ENCODE assay signal across 1 cellular context in the genomic region with DNA sequence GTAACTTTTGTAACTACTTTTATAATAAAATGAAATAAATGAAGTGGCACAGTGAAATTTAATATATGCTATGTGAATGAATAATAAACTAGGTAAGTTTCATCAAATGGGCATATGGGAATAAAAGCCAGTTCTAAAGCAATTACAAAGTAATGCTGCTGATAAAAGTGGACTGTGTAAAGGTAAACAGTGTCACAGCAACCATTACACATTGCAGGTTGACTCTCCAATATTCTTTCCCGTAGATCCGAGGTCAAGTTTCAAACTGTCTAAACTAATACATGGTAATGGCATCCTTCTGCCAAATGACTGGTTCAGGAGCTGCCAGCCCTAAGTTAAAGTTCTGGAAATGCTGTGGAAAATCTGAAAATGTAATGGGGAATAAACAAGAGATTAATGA.
TF ChIP-seq lines count a peak whose summit lies in the region.

No MANE protein-coding gene starts in this region.

TF ChIP-seq in HepG2, 621 proteins besides CTCF, POLR2A, EP300 and RAD21 (continued from another document):
- TF ChIP-seq, protein P1, sequence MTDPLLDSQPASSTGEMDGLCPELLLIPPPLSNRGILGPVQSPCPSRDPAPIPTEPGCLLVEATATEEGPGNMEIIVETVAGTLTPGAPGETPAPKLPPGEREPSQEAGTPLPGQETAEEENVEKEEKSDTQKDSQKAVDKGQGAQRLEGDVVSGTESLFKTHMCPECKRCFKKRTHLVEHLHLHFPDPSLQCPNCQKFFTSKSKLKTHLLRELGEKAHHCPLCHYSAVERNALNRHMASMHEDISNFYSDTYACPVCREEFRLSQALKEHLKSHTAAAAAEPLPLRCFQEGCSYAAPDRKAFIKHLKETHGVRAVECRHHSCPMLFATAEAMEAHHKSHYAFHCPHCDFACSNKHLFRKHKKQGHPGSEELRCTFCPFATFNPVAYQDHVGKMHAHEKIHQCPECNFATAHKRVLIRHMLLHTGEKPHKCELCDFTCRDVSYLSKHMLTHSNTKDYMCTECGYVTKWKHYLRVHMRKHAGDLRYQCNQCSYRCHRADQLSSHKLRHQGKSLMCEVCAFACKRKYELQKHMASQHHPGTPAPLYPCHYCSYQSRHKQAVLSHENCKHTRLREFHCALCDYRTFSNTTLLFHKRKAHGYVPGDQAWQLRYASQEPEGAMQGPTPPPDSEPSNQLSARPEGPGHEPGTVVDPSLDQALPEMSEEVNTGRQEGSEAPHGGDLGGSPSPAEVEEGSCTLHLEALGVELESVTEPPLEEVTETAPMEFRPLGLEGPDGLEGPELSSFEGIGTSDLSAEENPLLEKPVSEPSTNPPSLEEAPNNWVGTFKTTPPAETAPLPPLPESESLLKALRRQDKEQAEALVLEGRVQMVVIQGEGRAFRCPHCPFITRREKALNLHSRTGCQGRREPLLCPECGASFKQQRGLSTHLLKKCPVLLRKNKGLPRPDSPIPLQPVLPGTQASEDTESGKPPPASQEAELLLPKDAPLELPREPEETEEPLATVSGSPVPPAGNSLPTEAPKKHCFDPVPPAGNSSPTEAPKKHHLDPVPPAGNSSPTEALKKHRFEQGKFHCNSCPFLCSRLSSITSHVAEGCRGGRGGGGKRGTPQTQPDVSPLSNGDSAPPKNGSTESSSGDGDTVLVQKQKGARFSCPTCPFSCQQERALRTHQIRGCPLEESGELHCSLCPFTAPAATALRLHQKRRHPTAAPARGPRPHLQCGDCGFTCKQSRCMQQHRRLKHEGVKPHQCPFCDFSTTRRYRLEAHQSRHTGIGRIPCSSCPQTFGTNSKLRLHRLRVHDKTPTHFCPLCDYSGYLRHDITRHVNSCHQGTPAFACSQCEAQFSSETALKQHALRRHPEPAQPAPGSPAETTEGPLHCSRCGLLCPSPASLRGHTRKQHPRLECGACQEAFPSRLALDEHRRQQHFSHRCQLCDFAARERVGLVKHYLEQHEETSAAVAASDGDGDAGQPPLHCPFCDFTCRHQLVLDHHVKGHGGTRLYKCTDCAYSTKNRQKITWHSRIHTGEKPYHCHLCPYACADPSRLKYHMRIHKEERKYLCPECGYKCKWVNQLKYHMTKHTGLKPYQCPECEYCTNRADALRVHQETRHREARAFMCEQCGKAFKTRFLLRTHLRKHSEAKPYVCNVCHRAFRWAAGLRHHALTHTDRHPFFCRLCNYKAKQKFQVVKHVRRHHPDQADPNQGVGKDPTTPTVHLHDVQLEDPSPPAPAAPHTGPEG (CRISPR knock-in tag; IDR thresholded peaks at IDR 0.05) = no peak
- TF ChIP-seq ZFP36L2 (CRISPR knock-in tag; IDR thresholded peaks at IDR 0.05) = no peak
- TF ChIP-seq ZBTB8A (CRISPR knock-in tag; IDR thresholded peaks at IDR 0.05; ENCODE audit: borderline replicate concordance, low read depth) = no peak
- no peak for TF ChIP-seq ZNF124 (CRISPR knock-in tag; IDR thresholded peaks at IDR 0.05)
- TF ChIP-seq ZMYM4 (CRISPR knock-in tag; IDR thresholded peaks at IDR 0.05) = no peak
- TF ChIP-seq MAZ (IDR thresholded peaks at IDR 0.05; ENCODE audit: borderline replicate concordance, low read depth, low read length) = no peak
- no peak for TF ChIP-seq MAZ (CRISPR knock-in tag; IDR thresholded peaks at IDR 0.05; ENCODE audit: low read depth)
- TF ChIP-seq HNRNPLL (IDR thresholded peaks at IDR 0.05; ENCODE audit: low read depth, low read length, poor library complexity, severe bottlenecking) = no peak
- no peak for TF ChIP-seq PTBP1 (IDR thresholded peaks at IDR 0.05; ENCODE audit: low read depth, low read length, poor library complexity, severe bottlenecking)
- TF ChIP-seq SMARCE1 (IDR thresholded peaks at IDR 0.05; ENCODE audit: borderline replicate concordance) = no peak
- no peak for TF ChIP-seq HMG20B (CRISPR knock-in tag; conservative IDR thresholded peaks at IDR 0.05)
- TF ChIP-seq, protein P2, sequence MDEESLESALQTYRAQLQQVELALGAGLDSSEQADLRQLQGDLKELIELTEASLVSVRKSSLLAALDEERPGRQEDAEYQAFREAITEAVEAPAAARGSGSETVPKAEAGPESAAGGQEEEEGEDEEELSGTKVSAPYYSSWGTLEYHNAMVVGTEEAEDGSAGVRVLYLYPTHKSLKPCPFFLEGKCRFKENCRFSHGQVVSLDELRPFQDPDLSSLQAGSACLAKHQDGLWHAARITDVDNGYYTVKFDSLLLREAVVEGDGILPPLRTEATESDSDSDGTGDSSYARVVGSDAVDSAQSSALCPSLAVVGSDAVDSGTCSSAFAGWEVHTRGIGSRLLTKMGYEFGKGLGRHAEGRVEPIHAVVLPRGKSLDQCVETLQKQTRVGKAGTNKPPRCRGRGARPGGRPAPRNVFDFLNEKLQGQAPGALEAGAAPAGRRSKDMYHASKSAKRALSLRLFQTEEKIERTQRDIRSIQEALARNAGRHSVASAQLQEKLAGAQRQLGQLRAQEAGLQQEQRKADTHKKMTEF (CRISPR knock-in tag; IDR thresholded peaks at IDR 0.05) = no peak
- TF ChIP-seq ETV6 (CRISPR knock-in tag; conservative IDR thresholded peaks at IDR 0.05) = no peak
- no peak for TF ChIP-seq ZNF317 (CRISPR knock-in tag; IDR thresholded peaks at IDR 0.05)
- TF ChIP-seq ZFP82 (CRISPR knock-in tag; IDR thresholded peaks at IDR 0.05; ENCODE audit: borderline replicate concordance) = no peak
- TF ChIP-seq ZNF260 (CRISPR knock-in tag; IDR thresholded peaks at IDR 0.05; ENCODE audit: borderline replicate concordance, low read depth) = no peak
- no peak for TF ChIP-seq ZIK1 (CRISPR knock-in tag; IDR thresholded peaks at IDR 0.05; ENCODE audit: borderline replicate concordance, low read depth)
- TF ChIP-seq TRIM24 (CRISPR knock-in tag; IDR thresholded peaks at IDR 0.05) = no peak
- TF ChIP-seq ZNF468 (CRISPR knock-in tag; IDR thresholded peaks at IDR 0.05) = no peak
